Comparison of ENCODE assay signal across 8 cellular contexts in genomic region chr14:20683896-20684661, GRCh38. TPM values are rescaled to one million over a fixed set of nuclear protein-coding genes. Genes with fewer than 3 reads are reported as not detected.
A peak's percentile ranks its signal among the peaks of the same experiment; 100 is the strongest.
DNase-seq lines count a peak whose midpoint lies in the region; ATAC-seq, FAIRE-seq and TF ChIP-seq lines count a peak whose summit lies in the region.

RNASE4 (plus strand) TSS chr14:20684560; CDS start chr14:20699372, 14,812 bp downstream.

- ATAC-seq in GM18867 (IDR thresholded peaks at IDR 0.05; ENCODE audit: unreplicated experiment) (peak; percentile 32), HG03432 (IDR thresholded peaks at IDR 0.05; ENCODE audit: unreplicated experiment) (peak; percentile 31), natural killer cell (peak; percentile 29 to 57 (median 45))
- ATAC-seq in activated T-helper 17 cell treated with anti-CD3 and anti-CD28 coated beads, Interleukin-2, amount 50 U/mL, for 72 hours (replicated peaks): peak; percentile 45
- peak; percentile 60 for ATAC-seq in stimulated activated memory B cell treated with anti-CD40 and anti-IgM and Interleukin-4, amounts not matched to agents 10 μg/mL and 1 μg/mL and 100 μg/mL, for 72 hours

- no peaks in the 10 kb centered on the region for H3K9me3 Mint-ChIP-seq in activated T-helper 17 cell treated with anti-CD3 and anti-CD28 coated beads, Interleukin-2, amount 50 U/mL, for 72 hours
- no peaks in the 10 kb centered on the region for H3K9me3 Mint-ChIP-seq in natural killer cell
- H3K9me3 Mint-ChIP-seq in stimulated activated memory B cell treated with anti-CD40 and anti-IgM and Interleukin-4, amounts not matched to agents 10 μg/mL and 1 μg/mL and 100 μg/mL, for 72 hours: no peaks in the 10 kb centered on the region

- FAIRE-seq in RCC 7860 (lab: Jason Lieb, UNC): no peak

- DNase-seq in AG04449 (ENCODE audit: low read depth, low spot score) (no peak), RCC 7860 (ENCODE audit: low spot score) (peak; percentile 88), fibroblast of peridontal ligament (ENCODE audit: extremely low read depth) (peak; percentile 93), natural killer cell (peak; percentile 84)

- H3K4me3 Mint-ChIP-seq in activated T-helper 17 cell treated with anti-CD3 and anti-CD28 coated beads, Interleukin-2, amount 50 U/mL, for 72 hours: no peak within 1 kb of the TSS
- no peak within 1 kb of the TSS for H3K4me3 Mint-ChIP-seq in natural killer cell
- no peak within 1 kb of the TSS for H3K4me3 Mint-ChIP-seq in stimulated activated memory B cell treated with anti-CD40 and anti-IgM and Interleukin-4, amounts not matched to agents 10 μg/mL and 1 μg/mL and 100 μg/mL, for 72 hours

- CTCF ChIA-PET in AG04449 (lab: Yijun Ruan, JAX): interaction anchor here (0.9 to 6.6 kb wide), 9 partner anchors 8 to 387 kb away, joined by 3 to 50 read pairs (median 6); no protein-coding TSS in a partner anchor

- no peaks in the 10 kb centered on the region for H3K36me3 Mint-ChIP-seq in activated T-helper 17 cell treated with anti-CD3 and anti-CD28 coated beads, Interleukin-2, amount 50 U/mL, for 72 hours (ENCODE audit: low read depth)
- no peaks in the 10 kb centered on the region for H3K36me3 Mint-ChIP-seq in natural killer cell
- H3K36me3 Mint-ChIP-seq in stimulated activated memory B cell treated with anti-CD40 and anti-IgM and Interleukin-4, amounts not matched to agents 10 μg/mL and 1 μg/mL and 100 μg/mL, for 72 hours: no peaks in the 10 kb centered on the region

- no peak for TF ChIP-seq CTCF in AG04449 (IDR thresholded peaks at IDR 0.05; ENCODE audit: insufficient read depth, low read length, missing control alignments)
- no peak for TF ChIP-seq CTCF in natural killer cell (IDR thresholded peaks at IDR 0.05)

- intact Hi-C loops in natural killer cell (cut with micrococcal nuclease): loop anchor here (1.0 to 5.0 kb wide), 5 partner anchors 7 to 377 kb away; partner anchors contain the start of genes APEX1, OSGEP, PARP2 and TEP1

- no peaks in the 10 kb centered on the region for H3K27me3 Mint-ChIP-seq in activated T-helper 17 cell treated with anti-CD3 and anti-CD28 coated beads, Interleukin-2, amount 50 U/mL, for 72 hours
- H3K27me3 Mint-ChIP-seq in natural killer cell (ENCODE audit: low read depth in 2 of 2): no peaks in the 10 kb centered on the region
- no peaks in the 10 kb centered on the region for H3K27me3 Mint-ChIP-seq in stimulated activated memory B cell treated with anti-CD40 and anti-IgM and Interleukin-4, amounts not matched to agents 10 μg/mL and 1 μg/mL and 100 μg/mL, for 72 hours

- H3K27ac Mint-ChIP-seq in activated T-helper 17 cell treated with anti-CD3 and anti-CD28 coated beads, Interleukin-2, amount 50 U/mL, for 72 hours: no peak within 1 kb of the TSS
- H3K27ac Mint-ChIP-seq in natural killer cell: no peak within 1 kb of the TSS
- H3K27ac Mint-ChIP-seq in stimulated activated memory B cell treated with anti-CD40 and anti-IgM and Interleukin-4, amounts not matched to agents 10 μg/mL and 1 μg/mL and 100 μg/mL, for 72 hours: no peak within 1 kb of the TSS

- H3K4me1 Mint-ChIP-seq in activated T-helper 17 cell treated with anti-CD3 and anti-CD28 coated beads, Interleukin-2, amount 50 U/mL, for 72 hours: peaks cover 24% of the 10 kb centered on the region
- H3K4me1 Mint-ChIP-seq in natural killer cell: no peaks in the 10 kb centered on the region
- peaks cover 6% of the 10 kb centered on the region for H3K4me1 Mint-ChIP-seq in stimulated activated memory B cell treated with anti-CD40 and anti-IgM and Interleukin-4, amounts not matched to agents 10 μg/mL and 1 μg/mL and 100 μg/mL, for 72 hours

- POLR2A ChIA-PET in AG04449 (lab: Yijun Ruan, JAX): interaction anchor here (0.5 to 2.4 kb wide), 6 partner anchors 71 to 409 kb away, joined by 3 to 17 read pairs (median 4); partner anchors contain the start of genes APEX1, PARP2 and PIP4P1

- peak within 1 kb of the TSS; percentile 96 for H3K4me3 ChIP-seq in AG04449 (ENCODE audit: low read depth, low read length)

RNA-seq across cellular contexts. Expression of gene RNASE4, which starts in this region (rescaled TPM):
- 1 to 10 TPM; 1.0 to 6.1 TPM for total RNA-seq in activated T-helper 17 cell treated with anti-CD3 and anti-CD28 coated beads, Interleukin-2, amount 50 U/mL, for 72 hours
- total RNA-seq in natural killer cell: under 1 TPM in 2 of 3 donors, not detected in 1; 0.60 to 0.68 TPM

Comparison
In these comparisons a context has a peak if more than half of its experiments do, and no peak if none do; other contexts are left out.
1. Peak in DNase-seq and ATAC-seq in natural killer cell; RNA of the gene not detected or under 1 TPM.